8 cellular contexts compared by ENCODE assay signal in the genomic region with DNA sequence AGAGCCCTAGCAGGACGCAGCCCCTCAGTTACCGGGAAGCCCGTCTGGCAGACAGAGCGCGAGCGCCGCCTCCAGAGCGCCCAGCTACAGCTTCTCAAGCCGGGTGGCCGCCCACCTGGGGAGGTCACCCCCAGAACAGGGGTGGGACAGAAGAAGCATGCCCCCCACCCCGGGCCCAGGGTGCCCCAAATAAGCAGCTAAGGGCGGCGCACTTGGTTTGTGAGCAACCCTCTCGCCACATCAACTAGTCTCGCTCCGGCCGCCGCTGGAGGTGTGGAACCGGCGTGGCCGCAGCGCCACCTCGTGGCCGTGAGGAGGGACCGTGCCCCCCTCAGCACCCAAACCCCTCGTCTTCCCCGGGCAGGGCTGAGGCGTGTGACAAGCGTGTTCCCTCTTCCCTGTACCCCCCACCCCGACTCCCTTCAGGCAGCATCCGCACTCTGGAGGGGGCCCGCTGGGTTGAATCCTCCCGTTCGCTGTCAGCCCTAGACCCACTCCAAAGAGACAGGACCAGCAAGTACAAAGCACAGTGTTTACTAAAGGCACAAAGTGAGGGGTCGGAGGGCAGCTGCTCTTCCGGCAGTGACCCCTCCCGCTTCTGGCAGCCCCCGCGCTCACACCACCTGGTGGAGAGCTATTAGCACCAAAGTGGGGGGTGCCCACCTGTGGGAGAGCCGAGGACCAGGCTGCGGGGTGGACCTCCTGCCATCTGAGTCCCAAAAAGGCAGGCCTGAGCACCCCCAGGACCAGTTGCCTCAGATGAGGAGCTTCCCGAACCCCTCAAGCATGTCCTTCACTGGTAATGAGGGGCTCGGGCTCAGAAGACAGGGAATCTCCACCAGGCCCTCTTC. TPM values are rescaled to one million over a fixed set of nuclear protein-coding genes. Genes with fewer than 3 reads are reported as not detected.
DNase-seq lines count a peak whose midpoint lies in the region; ATAC-seq and TF ChIP-seq lines count a peak whose summit lies in the region.

No MANE protein-coding gene starts in this region.

- H3K27ac ChIP-seq in BLaER1 (peak overlapping the region; percentile 67), SJSA1 (no peak overlapping the region), gastroesophageal sphincter (peak overlapping the region in 3 of 4 donors; percentile 53 to 78 (median 61)), neutrophil (peak overlapping the region; percentile 18)

- DNase-seq in HuH-7.5 (ENCODE audit: low spot score) (peak; percentile 85), SJSA1 (ENCODE audit: low read depth in 1 of 2, low spot score in 2 of 2) (peak; percentile 62 to 73), stromal cell of bone marrow (ENCODE audit: low read depth) (peak; percentile 36)
- peak; percentile 49 to 75 (median 70) for DNase-seq in activated naive CD4-positive, alpha-beta T cell (lab: John Stamatoyannopoulos, UW)

- peak overlapping the region; percentile 85 for H3K4me2 ChIP-seq in BLaER1

- peak overlapping the region; percentile 59 for H3K9ac ChIP-seq in BLaER1

- TF ChIP-seq POLR2A in gastroesophageal sphincter (IDR thresholded peaks at IDR 0.05) = no peak

- WGBS in gastroesophageal sphincter (ENCODE audit: low coverage in 1 of 2), 2 donors = 0% methylated on average over 6 of the region's 43 CpGs; no CpG with 5 or more reads in 1 of the 2 donors

- ATAC-seq in GM19395 (IDR thresholded peaks at IDR 0.05; ENCODE audit: unreplicated experiment) (peak; percentile 65), gastroesophageal sphincter (peak; percentile 84)

- TF ChIP-seq CTCF in gastroesophageal sphincter (IDR thresholded peaks at IDR 0.05) (peak in 3 of 4 experiments; percentile 86 to 97 (median 87)), neutrophil (IDR thresholded peaks at IDR 0.05) (peak; percentile 84)

- H3K4me1 ChIP-seq in BLaER1 = peaks cover 33% of the 10 kb centered on the region
- peaks cover 13% of the 10 kb centered on the region for H3K4me1 ChIP-seq in SJSA1 (replicated peaks)
- H3K4me1 ChIP-seq in gastroesophageal sphincter = peaks cover 0 to 23% (median 7%) of the 10 kb centered on the region in 3 donors
- peaks cover 20% of the 10 kb centered on the region in 2 experiments for H3K4me1 ChIP-seq in neutrophil (ENCODE audit: control insufficient read depth in 1 of 2, insufficient read depth in 1 of 2, low read depth in 1 of 2, low read length in 1 of 2)

- no peak for TF ChIP-seq EP300 in gastroesophageal sphincter (IDR thresholded peaks at IDR 0.05)

- no peaks in the 10 kb centered on the region for H3K27me3 ChIP-seq in BLaER1
- H3K27me3 ChIP-seq in SJSA1 (replicated peaks) = no peaks in the 10 kb centered on the region
- no peaks in the 10 kb centered on the region for H3K27me3 ChIP-seq in gastroesophageal sphincter
- peaks cover 10% of the 10 kb centered on the region for H3K27me3 ChIP-seq in neutrophil

- H3K36me3 ChIP-seq in BLaER1 (peaks cover 46% of the 10 kb centered on the region), SJSA1 (no peaks in the 10 kb centered on the region), gastroesophageal sphincter (peaks cover 0 to 47% of the 10 kb centered on the region in 2 donors), neutrophil (peaks cover 52% of the 10 kb centered on the region)

- H4K20me1 ChIP-seq in BLaER1 = peaks cover 2% of the 10 kb centered on the region; the same call in 1 of the 2 replicates

- peak overlapping the region; percentile 49 for H3K4me3 ChIP-seq in BLaER1
- no peak overlapping the region for H3K4me3 ChIP-seq in SJSA1
- H3K4me3 ChIP-seq in gastroesophageal sphincter = peak overlapping the region; percentile 34 to 54
- peak overlapping the region; percentile 46 to 66 for H3K4me3 ChIP-seq in neutrophil (ENCODE audit: low read depth in 1 of 2, low read length in 1 of 2)

- no peaks in the 10 kb centered on the region for H3K9me3 ChIP-seq in BLaER1
- H3K9me3 ChIP-seq in SJSA1 (replicated peaks) = no peaks in the 10 kb centered on the region
- H3K9me3 ChIP-seq in gastroesophageal sphincter = no peaks in the 10 kb centered on the region
- no peaks in the 10 kb centered on the region for H3K9me3 ChIP-seq in neutrophil

RNA-seq across cellular contexts. Expression of gene MDFI, which starts 45.4 kb away (rescaled TPM):
- not detected in 2 replicates for total RNA-seq in SJSA1 (2014; rRNA removed; shearing (Covaris generic))
- 1 to 10 TPM in 3 of 4 donors, not detected in 1; 1.4 to 6.5 (median 2.3) TPM for total RNA-seq in gastroesophageal sphincter

RNA-seq across cellular contexts. Expression of gene TFEB, which starts 51.7 kb away (rescaled TPM):
- total RNA-seq in SJSA1 (2014; rRNA removed; shearing (Covaris generic)) = 3.4 and 6.5 TPM in 2 replicates
- total RNA-seq in gastroesophageal sphincter = 10 to 100 TPM; 16.6 to 42.8 (median 26.1) TPM
